Comparison of ENCODE assay signal across 6 cellular contexts in the genomic region with DNA sequence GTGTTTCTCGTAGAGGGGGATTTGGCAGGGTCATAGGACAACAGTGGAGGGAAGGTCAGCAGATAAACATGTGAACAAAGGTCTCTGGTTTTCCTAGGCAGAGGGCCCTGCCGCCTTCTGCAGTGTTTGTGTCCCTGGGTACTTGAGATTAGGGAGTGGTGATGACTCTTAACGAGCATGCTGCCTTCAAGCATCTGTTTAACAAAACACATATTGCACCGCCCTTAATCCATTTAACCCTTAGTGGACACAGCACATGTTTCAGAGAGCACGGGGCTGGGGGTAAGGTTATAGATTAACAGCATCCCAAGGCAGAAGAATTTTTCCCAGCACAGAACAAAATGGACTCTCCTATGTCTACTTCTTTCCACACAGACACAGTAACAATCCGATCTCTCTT. TPM values are rescaled to one million over a fixed set of nuclear protein-coding genes. Genes with fewer than 3 reads are reported as not detected.
"Had no signal": no experiment of that assay in that cellular context is flagged by ENCODE, and none has a peak within 500 bp of the region (broad histone marks: within the 10 kb centered on the region; RNA-seq: fewer than 3 reads in every experiment).

No MANE protein-coding gene starts in this region.

RNA-seq across cellular contexts. Expression of a gene that starts 26.1 kb away (rescaled TPM):
- total RNA-seq: stomach, subcutaneous adipose tissue, temporal lobe, tibial nerve, urinary bladder, vagina had no signal
